Comparison of ENCODE assay signal across 19 cellular contexts in the genomic region with DNA sequence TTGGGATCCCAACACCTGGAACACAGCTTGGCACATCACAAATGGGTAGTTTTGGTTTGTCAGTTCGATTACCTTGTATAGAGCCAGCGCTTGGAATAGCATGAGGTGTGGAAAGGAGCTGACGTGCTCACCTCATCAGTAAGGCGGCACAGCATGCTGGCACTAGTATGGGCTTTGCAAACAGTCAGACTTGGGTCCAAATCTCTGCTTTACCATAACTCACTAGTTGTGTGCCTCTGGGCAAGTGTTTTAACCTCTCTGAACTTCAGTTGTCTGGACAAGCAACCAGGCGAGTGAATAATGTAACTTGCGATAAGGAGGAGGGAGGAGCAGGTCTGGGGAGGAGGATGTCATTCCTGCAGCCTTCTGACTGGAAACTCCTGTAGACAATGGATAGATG. TPM values are rescaled to one million over a fixed set of nuclear protein-coding genes. Genes with fewer than 3 reads are reported as not detected.
DNase-seq lines count a peak whose midpoint lies in the region; ATAC-seq and TF ChIP-seq lines count a peak whose summit lies in the region.
"Had no signal": no experiment of that assay in that cellular context is flagged by ENCODE, and none has a peak within 500 bp of the region (broad histone marks: within the 10 kb centered on the region; RNA-seq: fewer than 3 reads in every experiment).

No MANE protein-coding gene starts in this region.

- no peak overlapping the region for H3K4me3 Mint-ChIP-seq in effector memory CD8-positive, alpha-beta T cell
- H3K4me3 Mint-ChIP-seq in stimulated activated memory B cell treated with anti-CD40 and anti-IgM and Interleukin-4, amounts not matched to agents 10 μg/mL and 1 μg/mL and 100 μg/mL, for 72 hours, result no peak overlapping the region
- H3K4me3 Mint-ChIP-seq: CD4-positive, alpha-beta memory T cell had no signal

- H3K27ac ChIP-seq in RWPE1 (no peak overlapping the region), foreskin keratinocyte (no peak overlapping the region)
- H3K27ac ChIP-seq: A549 had no signal

- peaks cover 8% of the 10 kb centered on the region for H3K4me1 ChIP-seq in foreskin keratinocyte

- H3K27me3 Mint-ChIP-seq in effector memory CD8-positive, alpha-beta T cell, result no peaks in the 10 kb centered on the region
- no peaks in the 10 kb centered on the region for H3K27me3 Mint-ChIP-seq in stimulated activated memory B cell treated with anti-CD40 and anti-IgM and Interleukin-4, amounts not matched to agents 10 μg/mL and 1 μg/mL and 100 μg/mL, for 72 hours

- no peaks in the 10 kb centered on the region for H3K9me3 Mint-ChIP-seq in effector memory CD8-positive, alpha-beta T cell
- H3K9me3 Mint-ChIP-seq in stimulated activated memory B cell treated with anti-CD40 and anti-IgM and Interleukin-4, amounts not matched to agents 10 μg/mL and 1 μg/mL and 100 μg/mL, for 72 hours, result no peaks in the 10 kb centered on the region
- H3K9me3 Mint-ChIP-seq: CD4-positive, alpha-beta memory T cell had no signal

- CTCF ChIA-PET in RWPE1 (lab: Yijun Ruan, JAX), result interaction anchor here (1.2 to 1.8 kb wide), 2 partner anchors 21 to 334 kb away, joined by 3 to 10 read pairs; a partner anchor contains a TSS

- peak overlapping the region; percentile 44 to 80 for H3K27ac Mint-ChIP-seq in effector memory CD8-positive, alpha-beta T cell
- H3K27ac Mint-ChIP-seq in stimulated activated memory B cell treated with anti-CD40 and anti-IgM and Interleukin-4, amounts not matched to agents 10 μg/mL and 1 μg/mL and 100 μg/mL, for 72 hours, result peak overlapping the region; percentile 7
- H3K27ac Mint-ChIP-seq: CD4-positive, alpha-beta memory T cell had no signal

- POLR2A ChIA-PET in RWPE1 (lab: Yijun Ruan, JAX; ENCODE audit: low non-redundant PET), result no interaction called here

- H3K36me3 Mint-ChIP-seq in effector memory CD8-positive, alpha-beta T cell (ENCODE audit: insufficient read depth), result no peaks in the 10 kb centered on the region
- no peaks in the 10 kb centered on the region for H3K36me3 Mint-ChIP-seq in stimulated activated memory B cell treated with anti-CD40 and anti-IgM and Interleukin-4, amounts not matched to agents 10 μg/mL and 1 μg/mL and 100 μg/mL, for 72 hours
- H3K36me3 Mint-ChIP-seq: CD4-positive, alpha-beta memory T cell had no signal

- peaks cover 0 to 9% of the 10 kb centered on the region in 2 donors for H3K4me1 Mint-ChIP-seq in effector memory CD8-positive, alpha-beta T cell (ENCODE audit: low read depth in 2 of 2)
- peaks cover 34% of the 10 kb centered on the region for H3K4me1 Mint-ChIP-seq in stimulated activated memory B cell treated with anti-CD40 and anti-IgM and Interleukin-4, amounts not matched to agents 10 μg/mL and 1 μg/mL and 100 μg/mL, for 72 hours

- no peak for TF ChIP-seq CTCF in RWPE1 (conservative IDR thresholded peaks at IDR 0.05; ENCODE audit: low read depth)
- no peak for TF ChIP-seq CTCF in foreskin keratinocyte (conservative IDR thresholded peaks at IDR 0.05)

- H3K27me3 ChIP-seq in foreskin keratinocyte, result no peaks in the 10 kb centered on the region

- DNase-seq in RWPE1 (ENCODE audit: low spot score) (peak; percentile 34), foreskin keratinocyte (peak; percentile 56 to 84), DMS53 treated with DMSO at 0.1 percent for 48 hours (lab: John Stamatoyannopoulos, UW; ENCODE audit: unreplicated experiment) (no peak), superior temporal gyrus (ENCODE audit: extremely low spot score) (no peak)
- DNase-seq in effector memory CD8-positive, alpha-beta T cell, result no peak
- DNase-seq in stimulated activated CD4-positive, alpha-beta T cell treated with anti-CD3 and anti-CD28 coated beads, Interleukin-4, amount 100 ng/mL, for 24 hours, result no peak
- DNase-seq: 8988T; ACHN; C1 segment of cervical spinal cord; Calu3; CD4-positive, alpha-beta memory T cell; COR-L47; DMS53; DND-41; GOT3; H7; HCEC 1CT had no signal

- ATAC-seq in effector memory CD8-positive, alpha-beta T cell (replicated peaks), result no peak
- no peak for ATAC-seq in foreskin keratinocyte
- no peak for ATAC-seq in stimulated activated memory B cell treated with anti-CD40 and anti-IgM and Interleukin-4, amounts not matched to agents 10 μg/mL and 1 μg/mL and 100 μg/mL, for 72 hours
- ATAC-seq: A549 had no signal

RNA-seq across cellular contexts. Expression of a gene that starts 26.3 kb away (rescaled TPM):
- 24.1 and 31.1 TPM in 2 replicates for total RNA-seq in foreskin keratinocyte
- polyA plus RNA-seq in foreskin keratinocyte, result 11.0 and 16.1 TPM in 2 replicates
- total RNA-seq: CD4-positive, alpha-beta memory T cell had no signal
- polyA plus RNA-seq: CD4-positive, alpha-beta memory T cell had no signal

Comparison
In these comparisons a context has a peak if more than half of its experiments do, and no peak if none do; other contexts are left out.
1. DNase-seq: peak in RWPE1 (single experiment) and foreskin keratinocyte (2 of 2); none in effector memory CD8-positive, alpha-beta T cell (0 of 3), DMS53 treated with DMSO at 0.1 percent for 48 hours (single experiment), superior temporal gyrus (single experiment) and stimulated activated CD4-positive, alpha-beta T cell treated with anti-CD3 and anti-CD28 coated beads, Interleukin-4, amount 100 ng/mL, for 24 hours (single experiment).